Comparison of ENCODE assay signal across 18 cellular contexts in the genomic region with DNA sequence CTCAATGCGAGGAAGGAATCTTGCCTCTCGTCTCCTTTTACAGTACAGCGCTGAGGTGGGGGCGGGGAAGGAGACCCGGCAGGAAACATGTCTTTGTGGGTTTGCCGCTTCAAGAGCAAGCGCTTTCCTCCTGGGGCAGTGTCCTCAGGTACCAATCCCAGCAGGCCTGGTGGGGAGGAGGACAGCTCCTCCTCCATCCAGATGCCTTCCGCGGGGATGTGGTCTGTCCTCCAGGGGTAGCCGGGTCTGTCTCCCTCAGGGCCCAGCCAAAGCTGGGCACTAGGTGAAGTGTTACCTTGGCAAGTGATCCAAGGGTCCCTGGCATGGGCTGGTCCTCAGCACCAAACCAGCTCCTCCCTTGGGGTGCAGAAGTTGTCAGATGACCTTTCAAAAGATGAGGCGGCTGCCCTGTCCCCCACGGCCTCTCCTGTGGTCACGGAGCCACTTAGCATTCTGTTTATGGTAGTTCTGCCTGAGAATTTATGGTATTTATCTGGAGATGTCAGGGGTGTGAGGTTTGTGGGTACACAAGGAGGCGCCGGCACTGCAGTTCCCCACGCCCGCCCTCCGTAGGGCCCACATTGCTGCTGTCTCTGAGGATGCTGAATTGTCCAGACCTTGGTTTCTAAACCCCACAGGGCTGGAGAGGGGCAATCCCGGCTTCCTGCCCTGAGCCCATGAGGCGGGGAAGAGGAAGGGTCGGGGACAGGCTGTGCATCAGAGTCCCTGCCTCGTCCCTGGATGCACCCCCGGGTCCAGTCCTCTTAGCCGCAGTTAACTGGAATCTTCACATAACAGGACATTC.
DNase-seq lines count a peak whose midpoint lies in the region; ATAC-seq and TF ChIP-seq lines count a peak whose summit lies in the region.
"Had no signal": no experiment of that assay in that cellular context is flagged by ENCODE, and none has a peak within 500 bp of the region (broad histone marks: within the 10 kb centered on the region; RNA-seq: fewer than 3 reads in every experiment).

No MANE protein-coding gene starts in this region.

- no peak for ATAC-seq in GM19463 (IDR thresholded peaks at IDR 0.05; ENCODE audit: unreplicated experiment)
- no peak for ATAC-seq in activated CD8-positive, alpha-beta T cell treated with anti-CD3 and anti-CD28 coated beads for 36 hours
- ATAC-seq: esophagus mucosa, HCT116, Panc1, SK-N-SH treated with all-trans-retinoic acid at 6 μM for 48 hours had no signal

- no peak overlapping the region for H3K4me3 Mint-ChIP-seq in activated CD8-positive, alpha-beta T cell treated with anti-CD3 and anti-CD28 coated beads for 36 hours
- H3K4me3 Mint-ChIP-seq: activated CD4-positive, alpha-beta T cell treated with anti-CD3 and anti-CD28 coated beads, Interleukin-2, amount 10 ng/mL, durations not matched to agents 7 days and 5 days; activated naive CD4-positive, alpha-beta T cell treated with anti-CD3 and anti-CD28 coated beads for 36 hours had no signal

- no peak overlapping the region for H3K27ac Mint-ChIP-seq in activated CD8-positive, alpha-beta T cell treated with anti-CD3 and anti-CD28 coated beads for 36 hours
- H3K27ac Mint-ChIP-seq: activated CD4-positive, alpha-beta T cell treated with anti-CD3 and anti-CD28 coated beads, Interleukin-2, amount 10 ng/mL, durations not matched to agents 7 days and 5 days; activated naive CD4-positive, alpha-beta T cell treated with anti-CD3 and anti-CD28 coated beads for 36 hours had no signal

- DNase-seq in ELF-1 (ENCODE audit: low read depth, low spot score): peak; percentile 88
- DNase-seq in NCI-H2227 treated with DMSO at 0.1 percent for 48 hours (lab: John Stamatoyannopoulos, UW): peak; percentile 13
- DNase-seq in retina: peak; percentile 43
- DNase-seq in COLO829 (ENCODE audit: low spot score): no peak
- DNase-seq in stimulated activated CD4-positive, alpha-beta T cell treated with anti-CD3 and anti-CD28 coated beads, Interleukin-4, amount 100 ng/mL, for 24 hours: no peak
- DNase-seq in activated CD8-positive, alpha-beta T cell treated with anti-CD3 and anti-CD28 coated beads for 36 hours: no peak
- DNase-seq: activated CD4-positive, alpha-beta T cell treated with anti-CD3 and anti-CD28 coated beads, Interleukin-2, amount 10 ng/mL, durations not matched to agents 7 days and 5 days; activated naive CD4-positive, alpha-beta T cell treated with anti-CD3 and anti-CD28 coated beads for 36 hours; GF-D8; NCI-H2107 had no signal

- CTCF ChIA-PET in activated CD8-positive, alpha-beta T cell treated with anti-CD3 and anti-CD28 coated beads for 36 hours (lab: Charles Lee): no interaction called here

- H3K9me3 ChIP-seq in iPS-20b (ENCODE audit: insufficient read depth, low read depth, low read length): no peaks in the 10 kb centered on the region
- H3K9me3 ChIP-seq: prostate gland had no signal

- 0 out of 2 replicates have a peak overlapping the region, but pooled peaks have one; percentile 33 for H3K9ac ChIP-seq in iPS-20b (ENCODE audit: low read depth, low read length)

- no peaks in the 10 kb centered on the region for H3K4me1 Mint-ChIP-seq in activated CD8-positive, alpha-beta T cell treated with anti-CD3 and anti-CD28 coated beads for 36 hours (ENCODE audit: low read depth)
- H3K4me1 Mint-ChIP-seq: activated CD4-positive, alpha-beta T cell treated with anti-CD3 and anti-CD28 coated beads, Interleukin-2, amount 10 ng/mL, durations not matched to agents 7 days and 5 days had no signal

- POLR2A ChIA-PET in activated CD8-positive, alpha-beta T cell treated with anti-CD3 and anti-CD28 coated beads for 36 hours (lab: Charles Lee): interaction anchor here (0.7 to 1.0 kb wide), 2 partner anchors 9 to 36 kb away, joined by 3 read pairs; no protein-coding TSS in a partner anchor

- H3K27me3 Mint-ChIP-seq in activated CD8-positive, alpha-beta T cell treated with anti-CD3 and anti-CD28 coated beads for 36 hours: peaks cover 46% of the 10 kb centered on the region

- H3K36me3 Mint-ChIP-seq in activated CD8-positive, alpha-beta T cell treated with anti-CD3 and anti-CD28 coated beads for 36 hours (ENCODE audit: low read depth): no peaks in the 10 kb centered on the region
- H3K36me3 Mint-ChIP-seq: brain had no signal

- peaks cover 75% of the 10 kb centered on the region for H3K27me3 ChIP-seq in iPS-20b (ENCODE audit: insufficient read depth, low read length)

- no peak overlapping the region for H3K27ac ChIP-seq in iPS-20b (ENCODE audit: low read length)
- H3K27ac ChIP-seq: prostate gland had no signal

- TF ChIP-seq CTCF in activated CD8-positive, alpha-beta T cell treated with anti-CD3 and anti-CD28 coated beads for 36 hours (IDR thresholded peaks at IDR 0.05): no peak

- peaks cover 16% of the 10 kb centered on the region for H3K4me1 ChIP-seq in iPS-20b (ENCODE audit: insufficient read depth, low read length)

- no peaks in the 10 kb centered on the region for H3K9me3 Mint-ChIP-seq in activated CD8-positive, alpha-beta T cell treated with anti-CD3 and anti-CD28 coated beads for 36 hours
- H3K9me3 Mint-ChIP-seq: activated CD4-positive, alpha-beta T cell treated with anti-CD3 and anti-CD28 coated beads, Interleukin-2, amount 10 ng/mL, durations not matched to agents 7 days and 5 days; activated naive CD4-positive, alpha-beta T cell treated with anti-CD3 and anti-CD28 coated beads for 36 hours had no signal

- no peaks in the 10 kb centered on the region for H3K36me3 ChIP-seq in iPS-20b (ENCODE audit: insufficient read depth, low read depth, low read length)
- H3K36me3 ChIP-seq: prostate gland had no signal

- H3K4me3 ChIP-seq in iPS-20b (ENCODE audit: low read length): peak overlapping the region; percentile 65; the same call in 1 of the 2 replicates

- intact Hi-C loops in activated CD8-positive, alpha-beta T cell treated with anti-CD3 and anti-CD28 coated beads for 36 hours (cut with micrococcal nuclease): no loop called here

Comparison
In these comparisons a context has a peak if more than half of its experiments do, and no peak if none do; other contexts are left out.
1. DNase-seq: peak in ELF-1 (single experiment), NCI-H2227 treated with DMSO at 0.1 percent for 48 hours (single experiment) and retina (single experiment); none in COLO829 (single experiment), stimulated activated CD4-positive, alpha-beta T cell treated with anti-CD3 and anti-CD28 coated beads, Interleukin-4, amount 100 ng/mL, for 24 hours (single experiment) and activated CD8-positive, alpha-beta T cell treated with anti-CD3 and anti-CD28 coated beads for 36 hours (single experiment).